Comparison of ENCODE assay signal across 23 cellular contexts in genomic region chr2:152974146-152974545, GRCh38.
"Had no signal": no experiment of that assay in that cellular context is flagged by ENCODE, and none has a peak within 500 bp of the region (broad histone marks: within the 10 kb centered on the region; RNA-seq: fewer than 3 reads in every experiment).

No MANE protein-coding gene starts in this region.

- H3K4me3 ChIP-seq: colonic mucosa, coronary artery, dorsolateral prefrontal cortex, esophagus muscularis mucosa, esophagus squamous epithelium, gastrocnemius medialis, gastroesophageal sphincter, heart left ventricle, heart right ventricle had no signal

- DNase-seq: colonic mucosa; cortex of kidney; dermis blood vessel endothelial cell; dorsolateral prefrontal cortex; effector CD4-positive, alpha-beta T cell; effector CD8-positive, alpha-beta T cell; effector memory CD4-positive, alpha-beta T cell; effector memory CD8-positive, alpha-beta T cell; endodermal cell; erythroblast; esophagus squamous epithelium; foreskin fibroblast; foreskin keratinocyte; foreskin melanocyte; gastrocnemius medialis; glutamatergic neuron; head of caudate nucleus; heart left ventricle; heart right ventricle had no signal

- H3K9me3 ChIP-seq: colonic mucosa, esophagus muscularis mucosa, gastrocnemius medialis had no signal

- H3K27ac ChIP-seq: colonic mucosa, coronary artery, dorsolateral prefrontal cortex, epithelial cell of prostate, esophagus muscularis mucosa, esophagus squamous epithelium, foreskin keratinocyte, gastrocnemius medialis, gastroesophageal sphincter, heart left ventricle, heart right ventricle had no signal

- H3K27me3 ChIP-seq: colonic mucosa, dorsolateral prefrontal cortex, esophagus muscularis mucosa, esophagus squamous epithelium, foreskin keratinocyte, gastrocnemius medialis, gastroesophageal sphincter, heart left ventricle, heart right ventricle had no signal

- H3K36me3 ChIP-seq: colonic mucosa, esophagus muscularis mucosa, esophagus squamous epithelium, gastrocnemius medialis, gastroesophageal sphincter, heart left ventricle, heart right ventricle had no signal
